ENCODE assay signal across 8 cellular contexts in genomic region chr3:194534243-194534642, GRCh38.
"Had no signal": no experiment of that assay in that cellular context is flagged by ENCODE, and none has a peak within 500 bp of the region (broad histone marks: within the 10 kb centered on the region; RNA-seq: fewer than 3 reads in every experiment).

No MANE protein-coding gene starts in this region.

- H2AFZ ChIP-seq: GM23248 had no signal

- DNase-seq: GM23248, GOT3, H7, HFFc6, KG1 had no signal

- H3K4me1 Mint-ChIP-seq: IgD-negative memory B cell had no signal

- H3K36me3 ChIP-seq: HAP-1 had no signal

- H3K4me3 ChIP-seq: GM23248, HAP-1 had no signal

- H3K4me1 ChIP-seq: HAP-1 had no signal

- H3K9ac ChIP-seq: GM23248 had no signal

- H3K27ac ChIP-seq: GM23248, HL-60 had no signal

- H3K27ac Mint-ChIP-seq: HFFc6, IgD-negative memory B cell had no signal

- H3K4me3 Mint-ChIP-seq: HFFc6, IgD-negative memory B cell had no signal
